Comparison of ENCODE assay signal across 37 cellular contexts in the genomic region with DNA sequence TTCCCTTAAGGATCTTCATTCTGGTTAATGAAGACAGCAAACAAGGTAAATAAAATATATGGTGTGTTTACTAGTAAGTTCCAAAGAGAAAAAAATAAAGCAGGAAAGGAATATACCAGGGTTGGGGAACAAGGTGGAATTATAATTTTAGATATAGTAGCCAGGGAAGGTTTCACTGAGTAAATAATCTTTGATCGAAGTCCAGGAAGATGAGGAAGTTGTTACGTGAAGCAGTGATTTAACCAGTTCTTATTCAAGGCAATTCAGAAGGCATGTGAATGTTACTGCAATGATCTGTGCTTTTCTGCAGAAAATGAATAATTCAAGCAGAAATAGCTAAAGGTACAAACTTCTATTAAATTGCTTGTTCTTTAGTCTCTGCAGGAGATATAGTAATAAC. TPM values are rescaled to one million over a fixed set of nuclear protein-coding genes. Genes with fewer than 3 reads are reported as not detected.
"Had no signal": no experiment of that assay in that cellular context is flagged by ENCODE, and none has a peak within 500 bp of the region (broad histone marks: within the 10 kb centered on the region; RNA-seq: fewer than 3 reads in every experiment).

No MANE protein-coding gene starts in this region.

- H3K4me3 ChIP-seq: cardiac muscle cell, Peyer's patch had no signal

- H3K27ac ChIP-seq: cardiac muscle cell, KMS-11, RWPE1 had no signal

- H3K27me3 ChIP-seq: Peyer's patch had no signal

- DNase-seq: activated CD4-positive, alpha-beta T cell treated with anti-CD3 and anti-CD28 coated beads, Interleukin-2, amount 10 ng/mL, durations not matched to agents 24 days and 14 days; activated CD4-positive, alpha-beta T cell treated with anti-CD3 and anti-CD28 coated beads, Interleukin-2, amount 50 U/mL, for 4 hours; activated CD8-positive, alpha-beta T cell treated with anti-CD3 and anti-CD28 coated beads for 36 hours; activated effector memory CD4-positive, alpha-beta T cell treated with anti-CD3 and anti-CD28 coated beads, Interleukin-2, amount 50 U/mL, for 16 hours; activated naive CD4-positive, alpha-beta T cell; activated naive CD4-positive, alpha-beta T cell treated with anti-CD3 and anti-CD28 coated beads, Interleukin-2, amount 50 U/mL, for 16 hours; activated naive CD8-positive, alpha-beta T cell treated with anti-CD3 and anti-CD28 coated beads for 36 hours; activated T-cell treated with anti-CD3 and anti-CD28 coated beads, Interleukin-2, amount 50 U/mL, for 1 hour; activated T-cell treated with anti-CD3 and anti-CD28 coated beads, Interleukin-2, amount 50 U/mL, for 72 hours; amniotic stem cell; aorta; MM.1S; MV-4-11; NCI-H1092; NCI-H1436 treated with DMSO at 0.1 percent for 48 hours; NCI-H1694 treated with DMSO at 0.1 percent for 48 hours; NCI-H2029 treated with DMSO at 0.1 percent for 48 hours; NCI-H2107; NCI-H2171; NCI-H510A; NCI-H526; NCI-H748 treated with DMSO at 0.1 percent for 48 hours; NK-92 treated with Interleukin-12 subunit alpha and Interleukin-12 subunit beta, amount 100 ng/mL, for 24 hours; PC-3; Peyer's patch; SIG-M5; T-helper 1 cell; T-helper 2 cell; T-helper 9 cell had no signal

- H3K36me3 ChIP-seq: Peyer's patch had no signal

- H3K9ac ChIP-seq: KMS-11 had no signal

RNA-seq across cellular contexts. Expression of a gene that starts 6.2 kb away (rescaled TPM):
- total RNA-seq: activated CD4-positive, alpha-beta T cell treated with anti-CD3 and anti-CD28 coated beads, Interleukin-2, amount 10 ng/mL, durations not matched to agents 24 days and 14 days; activated CD8-positive, alpha-beta memory T cell treated with anti-CD3 and anti-CD28 coated beads for 36 hours; activated CD8-positive, alpha-beta T cell treated with anti-CD3 and anti-CD28 coated beads for 36 hours; activated naive CD8-positive, alpha-beta T cell treated with anti-CD3 and anti-CD28 coated beads for 36 hours; activated T-cell treated with anti-CD3 and anti-CD28 coated beads, Interleukin-2, amount 50 U/mL, for 72 hours; activated T-helper 17 cell treated with anti-CD3 and anti-CD28 coated beads, Interleukin-2, amount 50 U/mL, for 72 hours; LHCN-M2; PC-3; Right ventricle myocardium inferior; SK-MEL-5 had no signal
- polyA plus RNA-seq: cardiac muscle cell had no signal
